ENCODE assay signal across 1 cellular context in the genomic region with DNA sequence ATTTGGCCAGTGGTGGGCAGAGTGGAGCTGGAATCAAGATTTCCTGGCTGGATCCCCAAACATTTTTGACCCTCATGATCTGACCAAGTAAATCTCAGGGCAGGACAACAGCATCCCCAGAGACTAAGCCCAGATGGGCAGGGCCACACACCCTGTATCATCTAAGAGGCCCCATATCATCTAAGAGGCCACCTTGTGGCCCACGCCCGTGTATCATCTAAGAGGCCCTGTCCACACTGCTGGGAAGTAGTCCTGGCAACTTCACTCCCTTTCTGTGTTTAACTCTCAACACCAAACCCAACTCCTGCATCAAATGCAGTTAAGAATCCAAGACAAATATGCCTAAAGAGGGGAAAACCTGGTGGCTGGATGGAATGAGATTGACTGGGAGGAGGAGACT.
TF ChIP-seq lines count a peak whose summit lies in the region.

No MANE protein-coding gene starts in this region.

TF ChIP-seq in HepG2, 621 proteins besides CTCF, POLR2A, EP300 and RAD21 (continued from another document):
- TF ChIP-seq, protein P1, sequence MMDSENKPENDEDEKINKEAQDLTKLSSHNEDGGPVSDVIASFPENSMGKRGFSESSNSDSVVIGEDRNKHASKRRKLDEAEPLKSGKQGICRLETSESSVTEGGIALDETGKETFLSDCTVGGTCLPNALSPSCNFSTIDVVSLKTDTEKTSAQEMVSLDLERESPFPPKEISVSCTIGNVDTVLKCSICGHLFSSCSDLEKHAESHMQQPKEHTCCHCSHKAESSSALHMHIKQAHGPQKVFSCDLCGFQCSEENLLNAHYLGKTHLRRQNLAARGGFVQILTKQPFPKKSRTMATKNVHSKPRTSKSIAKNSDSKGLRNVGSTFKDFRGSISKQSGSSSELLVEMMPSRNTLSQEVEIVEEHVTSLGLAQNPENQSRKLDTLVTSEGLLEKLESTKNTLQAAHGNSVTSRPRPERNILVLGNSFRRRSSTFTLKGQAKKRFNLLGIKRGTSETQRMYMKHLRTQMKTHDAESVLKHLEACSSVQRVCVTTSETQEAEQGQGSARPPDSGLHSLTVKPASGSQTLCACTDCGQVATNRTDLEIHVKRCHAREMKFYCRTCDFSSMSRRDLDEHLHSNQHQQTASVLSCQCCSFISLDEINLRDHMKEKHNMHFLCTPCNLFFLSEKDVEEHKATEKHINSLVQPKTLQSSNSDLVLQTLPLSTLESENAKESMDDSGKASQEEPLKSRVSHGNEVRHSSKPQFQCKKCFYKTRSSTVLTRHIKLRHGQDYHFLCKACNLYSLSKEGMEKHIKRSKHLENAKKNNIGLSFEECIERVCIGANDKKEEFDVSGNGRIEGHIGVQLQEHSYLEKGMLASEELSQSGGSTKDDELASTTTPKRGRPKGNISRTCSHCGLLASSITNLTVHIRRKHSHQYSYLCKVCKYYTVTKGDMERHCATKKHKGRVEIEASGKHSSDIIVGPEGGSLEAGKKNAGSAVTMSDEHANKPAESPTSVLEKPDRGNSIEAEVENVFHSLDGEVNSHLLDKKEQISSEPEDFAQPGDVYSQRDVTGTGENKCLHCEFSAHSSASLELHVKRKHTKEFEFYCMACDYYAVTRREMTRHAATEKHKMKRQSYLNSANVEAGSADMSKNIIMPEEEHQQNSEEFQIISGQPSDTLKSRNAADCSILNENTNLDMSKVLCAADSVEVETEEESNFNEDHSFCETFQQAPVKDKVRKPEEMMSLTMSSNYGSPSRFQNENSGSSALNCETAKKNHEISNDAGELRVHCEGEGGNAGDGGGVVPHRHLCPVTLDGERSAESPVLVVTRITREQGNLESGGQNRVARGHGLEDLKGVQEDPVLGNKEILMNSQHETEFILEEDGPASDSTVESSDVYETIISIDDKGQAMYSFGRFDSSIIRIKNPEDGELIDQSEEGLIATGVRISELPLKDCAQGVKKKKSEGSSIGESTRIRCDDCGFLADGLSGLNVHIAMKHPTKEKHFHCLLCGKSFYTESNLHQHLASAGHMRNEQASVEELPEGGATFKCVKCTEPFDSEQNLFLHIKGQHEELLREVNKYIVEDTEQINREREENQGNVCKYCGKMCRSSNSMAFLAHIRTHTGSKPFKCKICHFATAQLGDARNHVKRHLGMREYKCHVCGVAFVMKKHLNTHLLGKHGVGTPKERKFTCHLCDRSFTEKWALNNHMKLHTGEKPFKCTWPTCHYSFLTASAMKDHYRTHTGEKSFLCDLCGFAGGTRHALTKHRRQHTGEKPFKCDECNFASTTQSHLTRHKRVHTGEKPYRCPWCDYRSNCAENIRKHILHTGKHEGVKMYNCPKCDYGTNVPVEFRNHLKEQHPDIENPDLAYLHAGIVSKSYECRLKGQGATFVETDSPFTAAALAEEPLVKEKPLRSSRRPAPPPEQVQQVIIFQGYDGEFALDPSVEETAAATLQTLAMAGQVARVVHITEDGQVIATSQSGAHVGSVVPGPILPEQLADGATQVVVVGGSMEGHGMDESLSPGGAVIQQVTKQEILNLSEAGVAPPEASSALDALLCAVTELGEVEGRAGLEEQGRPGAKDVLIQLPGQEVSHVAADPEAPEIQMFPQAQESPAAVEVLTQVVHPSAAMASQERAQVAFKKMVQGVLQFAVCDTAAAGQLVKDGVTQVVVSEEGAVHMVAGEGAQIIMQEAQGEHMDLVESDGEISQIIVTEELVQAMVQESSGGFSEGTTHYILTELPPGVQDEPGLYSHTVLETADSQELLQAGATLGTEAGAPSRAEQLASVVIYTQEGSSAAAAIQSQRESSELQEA (CRISPR knock-in tag; IDR thresholded peaks at IDR 0.05; ENCODE audit: not compliant biosample characterization), result no peak
- TF ChIP-seq, protein P2, sequence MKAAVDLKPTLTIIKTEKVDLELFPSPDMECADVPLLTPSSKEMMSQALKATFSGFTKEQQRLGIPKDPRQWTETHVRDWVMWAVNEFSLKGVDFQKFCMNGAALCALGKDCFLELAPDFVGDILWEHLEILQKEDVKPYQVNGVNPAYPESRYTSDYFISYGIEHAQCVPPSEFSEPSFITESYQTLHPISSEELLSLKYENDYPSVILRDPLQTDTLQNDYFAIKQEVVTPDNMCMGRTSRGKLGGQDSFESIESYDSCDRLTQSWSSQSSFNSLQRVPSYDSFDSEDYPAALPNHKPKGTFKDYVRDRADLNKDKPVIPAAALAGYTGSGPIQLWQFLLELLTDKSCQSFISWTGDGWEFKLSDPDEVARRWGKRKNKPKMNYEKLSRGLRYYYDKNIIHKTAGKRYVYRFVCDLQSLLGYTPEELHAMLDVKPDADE (CRISPR knock-in tag; IDR thresholded peaks at IDR 0.05), result no peak
- TF ChIP-seq ZNF225 (CRISPR knock-in tag; IDR thresholded peaks at IDR 0.05) (no peak), ZEB1 (IDR thresholded peaks at IDR 0.05; ENCODE audit: insufficient replicate concordance, low read depth) (no peak), PHF5A (CRISPR knock-in tag; IDR thresholded peaks at IDR 0.05; ENCODE audit: low read depth, unreplicated experiment) (no peak), ZNF607 (CRISPR knock-in tag; IDR thresholded peaks at IDR 0.05; ENCODE audit: borderline replicate concordance) (no peak), MATR3 (CRISPR knock-in tag; IDR thresholded peaks at IDR 0.05) (no peak), ZNF530 (CRISPR knock-in tag; IDR thresholded peaks at IDR 0.05; ENCODE audit: low read depth) (no peak), KLF11 (CRISPR knock-in tag; IDR thresholded peaks at IDR 0.05) (no peak), TAF1 (CRISPR knock-in tag; IDR thresholded peaks at IDR 0.05) (no peak), NCOA1 (CRISPR knock-in tag; IDR thresholded peaks at IDR 0.05) (no peak), ZNF564 (CRISPR knock-in tag; IDR thresholded peaks at IDR 0.05) (no peak), KMT2A (CRISPR knock-in tag; IDR thresholded peaks at IDR 0.05) (no peak), ZNF501 (CRISPR knock-in tag; IDR thresholded peaks at IDR 0.05) (no peak)
- TF ChIP-seq, protein P3, sequence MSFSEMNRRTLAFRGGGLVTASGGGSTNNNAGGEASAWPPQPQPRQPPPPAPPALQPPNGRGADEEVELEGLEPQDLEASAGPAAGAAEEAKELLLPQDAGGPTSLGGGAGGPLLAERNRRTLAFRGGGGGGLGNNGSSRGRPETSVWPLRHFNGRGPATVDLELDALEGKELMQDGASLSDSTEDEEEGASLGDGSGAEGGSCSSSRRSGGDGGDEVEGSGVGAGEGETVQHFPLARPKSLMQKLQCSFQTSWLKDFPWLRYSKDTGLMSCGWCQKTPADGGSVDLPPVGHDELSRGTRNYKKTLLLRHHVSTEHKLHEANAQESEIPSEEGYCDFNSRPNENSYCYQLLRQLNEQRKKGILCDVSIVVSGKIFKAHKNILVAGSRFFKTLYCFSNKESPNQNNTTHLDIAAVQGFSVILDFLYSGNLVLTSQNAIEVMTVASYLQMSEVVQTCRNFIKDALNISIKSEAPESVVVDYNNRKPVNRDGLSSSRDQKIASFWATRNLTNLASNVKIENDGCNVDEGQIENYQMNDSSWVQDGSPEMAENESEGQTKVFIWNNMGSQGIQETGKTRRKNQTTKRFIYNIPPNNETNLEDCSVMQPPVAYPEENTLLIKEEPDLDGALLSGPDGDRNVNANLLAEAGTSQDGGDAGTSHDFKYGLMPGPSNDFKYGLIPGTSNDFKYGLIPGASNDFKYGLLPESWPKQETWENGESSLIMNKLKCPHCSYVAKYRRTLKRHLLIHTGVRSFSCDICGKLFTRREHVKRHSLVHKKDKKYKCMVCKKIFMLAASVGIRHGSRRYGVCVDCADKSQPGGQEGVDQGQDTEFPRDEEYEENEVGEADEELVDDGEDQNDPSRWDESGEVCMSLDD (CRISPR knock-in tag; IDR thresholded peaks at IDR 0.05; ENCODE audit: borderline replicate concordance), result no peak
- TF ChIP-seq, protein P4, sequence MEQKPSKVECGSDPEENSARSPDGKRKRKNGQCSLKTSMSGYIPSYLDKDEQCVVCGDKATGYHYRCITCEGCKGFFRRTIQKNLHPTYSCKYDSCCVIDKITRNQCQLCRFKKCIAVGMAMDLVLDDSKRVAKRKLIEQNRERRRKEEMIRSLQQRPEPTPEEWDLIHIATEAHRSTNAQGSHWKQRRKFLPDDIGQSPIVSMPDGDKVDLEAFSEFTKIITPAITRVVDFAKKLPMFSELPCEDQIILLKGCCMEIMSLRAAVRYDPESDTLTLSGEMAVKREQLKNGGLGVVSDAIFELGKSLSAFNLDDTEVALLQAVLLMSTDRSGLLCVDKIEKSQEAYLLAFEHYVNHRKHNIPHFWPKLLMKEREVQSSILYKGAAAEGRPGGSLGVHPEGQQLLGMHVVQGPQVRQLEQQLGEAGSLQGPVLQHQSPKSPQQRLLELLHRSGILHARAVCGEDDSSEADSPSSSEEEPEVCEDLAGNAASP (CRISPR knock-in tag; IDR thresholded peaks at IDR 0.05; ENCODE audit: borderline replicate concordance), result no peak
- TF ChIP-seq, protein P5, sequence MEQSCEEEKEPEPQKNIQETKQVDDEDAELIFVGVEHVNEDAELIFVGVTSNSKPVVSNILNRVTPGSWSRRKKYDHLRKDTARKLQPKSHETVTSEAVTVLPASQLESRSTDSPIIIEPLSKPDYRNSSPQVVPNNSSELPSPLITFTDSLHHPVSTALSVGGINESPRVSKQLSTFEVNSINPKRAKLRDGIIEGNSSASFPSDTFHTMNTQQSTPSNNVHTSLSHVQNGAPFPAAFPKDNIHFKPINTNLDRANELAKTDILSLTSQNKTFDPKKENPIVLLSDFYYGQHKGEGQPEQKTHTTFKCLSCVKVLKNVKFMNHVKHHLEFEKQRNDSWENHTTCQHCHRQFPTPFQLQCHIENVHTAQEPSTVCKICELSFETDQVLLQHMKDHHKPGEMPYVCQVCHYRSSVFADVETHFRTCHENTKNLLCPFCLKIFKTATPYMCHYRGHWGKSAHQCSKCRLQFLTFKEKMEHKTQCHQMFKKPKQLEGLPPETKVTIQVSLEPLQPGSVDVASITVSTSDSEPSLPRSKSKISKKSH (CRISPR knock-in tag; IDR thresholded peaks at IDR 0.05; ENCODE audit: borderline replicate concordance), result no peak
